Comparison of ENCODE assay signal across 19 cellular contexts in the genomic region with DNA sequence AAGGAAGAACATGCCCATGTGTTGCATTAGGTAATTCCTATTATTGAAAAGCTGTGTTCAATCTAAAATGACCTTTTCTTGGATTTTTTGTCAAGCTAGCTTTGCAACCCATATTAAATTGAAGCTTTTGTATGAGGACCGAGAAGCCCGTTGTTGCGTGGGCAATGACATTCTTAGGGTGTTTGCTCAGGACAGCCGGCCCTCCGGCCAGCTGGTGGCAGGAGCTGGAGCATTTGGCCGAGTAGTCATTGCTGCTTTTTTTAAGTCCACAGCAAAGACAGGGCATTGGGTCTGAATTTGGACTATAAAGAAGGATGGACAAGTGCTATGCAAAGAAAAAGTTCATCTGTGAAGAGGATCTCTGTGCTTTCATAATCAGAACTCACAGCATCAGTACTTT.
"Had no signal": no experiment of that assay in that cellular context is flagged by ENCODE, and none has a peak within 500 bp of the region (broad histone marks: within the 10 kb centered on the region; RNA-seq: fewer than 3 reads in every experiment).

No MANE protein-coding gene starts in this region.

- H3K4me3 ChIP-seq: esophagus squamous epithelium, lung, neural progenitor cell, right atrium auricular region, skin epidermis, spleen, thoracic aorta had no signal

- ATAC-seq: naive thymus-derived CD4-positive, alpha-beta T cell; sciatic nerve; stimulated activated naive B cell treated with anti-CD40 and anti-IgM and Interleukin-4, amounts not matched to agents 10 μg/mL and 1 μg/mL and 100 μg/mL, for 72 hours had no signal

- H3K27me3 ChIP-seq: esophagus squamous epithelium, neural progenitor cell, right atrium auricular region, spleen had no signal

- H3K9me3 ChIP-seq: esophagus squamous epithelium, right atrium auricular region, spleen, thoracic aorta had no signal

- H3K27ac ChIP-seq: esophagus squamous epithelium, neural progenitor cell, parathyroid adenoma, right atrium auricular region, skin epidermis, thoracic aorta had no signal

- H3K9ac ChIP-seq: neural progenitor cell, parathyroid adenoma had no signal

- H3K36me3 ChIP-seq: esophagus squamous epithelium, neural progenitor cell, right atrium auricular region, spleen, thoracic aorta had no signal

- DNase-seq: cerebellar nuclear complex; effector CD8-positive, alpha-beta T cell; erythroblast; esophagus squamous epithelium; hypothalamus; immature natural killer cell; islet precursor cell; kidney glomerular epithelial cell; naive thymus-derived CD4-positive, alpha-beta T cell; spleen; stimulated activated CD4-positive, alpha-beta T cell treated with anti-CD3 and anti-CD28 coated beads, Interleukin-2, amount 100 ng/mL, for 48 hours; stimulated activated naive B cell treated with anti-CD40 and anti-IgM and Interleukin-4, amounts not matched to agents 10 μg/mL and 1 μg/mL and 100 μg/mL, for 72 hours had no signal

- H3K4me1 ChIP-seq: esophagus squamous epithelium, neural progenitor cell, parathyroid adenoma, right atrium auricular region, spleen had no signal
